Comparison of ENCODE assay signal across 1 cellular context in genomic region chr4:1754336-1754735, GRCh38.
TF ChIP-seq lines count a peak whose summit lies in the region.

No MANE protein-coding gene starts in this region.

TF ChIP-seq in HepG2, 621 proteins besides CTCF, POLR2A, EP300 and RAD21:
- TF ChIP-seq ZNF3 (CRISPR knock-in tag; IDR thresholded peaks at IDR 0.05): no peak
- 0 out of 2 replicates have a peak, but pooled peaks have one; percentile 16 for TF ChIP-seq ZNF761 (CRISPR knock-in tag; conservative IDR thresholded peaks at IDR 0.05)
- no peak for TF ChIP-seq HDAC2 (CRISPR knock-in tag; IDR thresholded peaks at IDR 0.05)
- no peak for TF ChIP-seq NR3C1 (CRISPR knock-in tag; IDR thresholded peaks at IDR 0.05)
- peak; percentile 17; the same call in 1 of the 2 replicates for TF ChIP-seq CSRNP1 (CRISPR knock-in tag; IDR thresholded peaks at IDR 0.05)
- no peak for TF ChIP-seq ZNF672 (CRISPR knock-in tag; IDR thresholded peaks at IDR 0.05)
- 0 out of 2 replicates have a peak, but pooled peaks have one; percentile 3 for TF ChIP-seq ZNF274 (CRISPR knock-in tag; IDR thresholded peaks at IDR 0.05)
- TF ChIP-seq, protein P1, sequence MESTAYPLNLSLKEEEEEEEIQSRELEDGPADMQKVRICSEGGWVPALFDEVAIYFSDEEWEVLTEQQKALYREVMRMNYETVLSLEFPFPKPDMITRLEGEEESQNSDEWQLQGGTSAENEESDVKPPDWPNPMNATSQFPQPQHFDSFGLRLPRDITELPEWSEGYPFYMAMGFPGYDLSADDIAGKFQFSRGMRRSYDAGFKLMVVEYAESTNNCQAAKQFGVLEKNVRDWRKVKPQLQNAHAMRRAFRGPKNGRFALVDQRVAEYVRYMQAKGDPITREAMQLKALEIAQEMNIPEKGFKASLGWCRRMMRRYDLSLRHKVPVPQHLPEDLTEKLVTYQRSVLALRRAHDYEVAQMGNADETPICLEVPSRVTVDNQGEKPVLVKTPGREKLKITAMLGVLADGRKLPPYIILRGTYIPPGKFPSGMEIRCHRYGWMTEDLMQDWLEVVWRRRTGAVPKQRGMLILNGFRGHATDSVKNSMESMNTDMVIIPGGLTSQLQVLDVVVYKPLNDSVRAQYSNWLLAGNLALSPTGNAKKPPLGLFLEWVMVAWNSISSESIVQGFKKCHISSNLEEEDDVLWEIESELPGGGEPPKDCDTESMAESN (CRISPR knock-in tag; conservative IDR thresholded peaks at IDR 0.05): 0 out of 2 replicates have a peak, but pooled peaks have one; percentile 28
- TF ChIP-seq, protein P2, sequence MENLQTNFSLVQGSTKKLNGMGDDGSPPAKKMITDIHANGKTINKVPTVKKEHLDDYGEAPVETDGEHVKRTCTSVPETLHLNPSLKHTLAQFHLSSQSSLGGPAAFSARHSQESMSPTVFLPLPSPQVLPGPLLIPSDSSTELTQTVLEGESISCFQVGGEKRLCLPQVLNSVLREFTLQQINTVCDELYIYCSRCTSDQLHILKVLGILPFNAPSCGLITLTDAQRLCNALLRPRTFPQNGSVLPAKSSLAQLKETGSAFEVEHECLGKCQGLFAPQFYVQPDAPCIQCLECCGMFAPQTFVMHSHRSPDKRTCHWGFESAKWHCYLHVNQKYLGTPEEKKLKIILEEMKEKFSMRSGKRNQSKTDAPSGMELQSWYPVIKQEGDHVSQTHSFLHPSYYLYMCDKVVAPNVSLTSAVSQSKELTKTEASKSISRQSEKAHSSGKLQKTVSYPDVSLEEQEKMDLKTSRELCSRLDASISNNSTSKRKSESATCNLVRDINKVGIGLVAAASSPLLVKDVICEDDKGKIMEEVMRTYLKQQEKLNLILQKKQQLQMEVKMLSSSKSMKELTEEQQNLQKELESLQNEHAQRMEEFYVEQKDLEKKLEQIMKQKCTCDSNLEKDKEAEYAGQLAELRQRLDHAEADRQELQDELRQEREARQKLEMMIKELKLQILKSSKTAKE (CRISPR knock-in tag; IDR thresholded peaks at IDR 0.05; ENCODE audit: borderline replicate concordance): no peak
- TF ChIP-seq, protein P3, sequence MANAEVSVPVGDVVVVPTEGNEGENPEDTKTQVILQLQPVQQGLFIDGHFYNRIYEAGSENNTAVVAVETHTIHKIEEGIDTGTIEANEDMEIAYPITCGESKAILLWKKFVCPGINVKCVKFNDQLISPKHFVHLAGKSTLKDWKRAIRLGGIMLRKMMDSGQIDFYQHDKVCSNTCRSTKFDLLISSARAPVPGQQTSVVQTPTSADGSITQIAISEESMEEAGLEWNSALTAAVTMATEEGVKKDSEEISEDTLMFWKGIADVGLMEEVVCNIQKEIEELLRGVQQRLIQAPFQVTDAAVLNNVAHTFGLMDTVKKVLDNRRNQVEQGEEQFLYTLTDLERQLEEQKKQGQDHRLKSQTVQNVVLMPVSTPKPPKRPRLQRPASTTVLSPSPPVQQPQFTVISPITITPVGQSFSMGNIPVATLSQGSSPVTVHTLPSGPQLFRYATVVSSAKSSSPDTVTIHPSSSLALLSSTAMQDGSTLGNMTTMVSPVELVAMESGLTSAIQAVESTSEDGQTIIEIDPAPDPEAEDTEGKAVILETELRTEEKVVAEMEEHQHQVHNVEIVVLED (CRISPR knock-in tag; IDR thresholded peaks at IDR 0.05; ENCODE audit: borderline replicate concordance): 0 out of 2 replicates have a peak, but pooled peaks have one; percentile 11
- no peak for TF ChIP-seq TCF7 (IDR thresholded peaks at IDR 0.05; ENCODE audit: low read depth)
- no peak for TF ChIP-seq ZKSCAN8 (CRISPR knock-in tag; IDR thresholded peaks at IDR 0.05; ENCODE audit: borderline replicate concordance)
- TF ChIP-seq, protein P4, sequence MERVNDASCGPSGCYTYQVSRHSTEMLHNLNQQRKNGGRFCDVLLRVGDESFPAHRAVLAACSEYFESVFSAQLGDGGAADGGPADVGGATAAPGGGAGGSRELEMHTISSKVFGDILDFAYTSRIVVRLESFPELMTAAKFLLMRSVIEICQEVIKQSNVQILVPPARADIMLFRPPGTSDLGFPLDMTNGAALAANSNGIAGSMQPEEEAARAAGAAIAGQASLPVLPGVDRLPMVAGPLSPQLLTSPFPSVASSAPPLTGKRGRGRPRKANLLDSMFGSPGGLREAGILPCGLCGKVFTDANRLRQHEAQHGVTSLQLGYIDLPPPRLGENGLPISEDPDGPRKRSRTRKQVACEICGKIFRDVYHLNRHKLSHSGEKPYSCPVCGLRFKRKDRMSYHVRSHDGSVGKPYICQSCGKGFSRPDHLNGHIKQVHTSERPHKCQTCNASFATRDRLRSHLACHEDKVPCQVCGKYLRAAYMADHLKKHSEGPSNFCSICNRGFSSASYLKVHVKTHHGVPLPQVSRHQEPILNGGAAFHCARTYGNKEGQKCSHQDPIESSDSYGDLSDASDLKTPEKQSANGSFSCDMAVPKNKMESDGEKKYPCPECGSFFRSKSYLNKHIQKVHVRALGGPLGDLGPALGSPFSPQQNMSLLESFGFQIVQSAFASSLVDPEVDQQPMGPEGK (CRISPR knock-in tag; IDR thresholded peaks at IDR 0.05): 0 out of 2 replicates have a peak, but pooled peaks have one; percentile 4
- no peak for TF ChIP-seq ZNF251 (CRISPR knock-in tag; IDR thresholded peaks at IDR 0.05)
TF ChIP-seq in HepG2: peak in this region for 6.
